8 cellular contexts compared by ENCODE assay signal in genomic region chr2:234679766-234680687, GRCh38.
DNase-seq lines count a peak whose midpoint lies in the region; ATAC-seq and TF ChIP-seq lines count a peak whose summit lies in the region.

No MANE protein-coding gene starts in this region.

- TF ChIP-seq CTCF in cardiac fibroblast (IDR thresholded peaks at IDR 0.05; ENCODE audit: low read depth, low read length) (no peak), kidney epithelial cell (IDR thresholded peaks at IDR 0.05; ENCODE audit: insufficient read depth, low read length, poor library complexity, severe bottlenecking) (no peak)

- DNase-seq in HT-29 (ENCODE audit: low spot score): peak; percentile 59
- peak; percentile 92 for DNase-seq in cardiac fibroblast (ENCODE audit: low read depth in 2 of 2)
- peak; percentile 92 for DNase-seq in kidney epithelial cell (ENCODE audit: low read depth)
- peak; percentile 96 for DNase-seq in stromal cell of bone marrow (ENCODE audit: low read depth)
- DNase-seq in HPDE6-E6E7 (ENCODE audit: extremely low spot score): no peak
- DNase-seq in DMS153 (lab: John Stamatoyannopoulos, UW): no peak

- no peak for ATAC-seq in GM19023 (IDR thresholded peaks at IDR 0.05; ENCODE audit: unreplicated experiment)
- ATAC-seq in HG03045 (IDR thresholded peaks at IDR 0.05; ENCODE audit: unreplicated experiment): no peak

- no peaks in the 10 kb centered on the region for H3K36me3 ChIP-seq in kidney epithelial cell (ENCODE audit: control insufficient read depth, insufficient read depth, low read length)

- no peaks in the 10 kb centered on the region for H3K27me3 ChIP-seq in kidney epithelial cell (ENCODE audit: control insufficient read depth, insufficient read depth, low read length)

- H3K4me3 ChIP-seq in cardiac fibroblast (replicated peaks in 1 of 2; ENCODE audit: low read depth in 2 of 2, low read length in 2 of 2): no peak overlapping the region
- H3K4me3 ChIP-seq in kidney epithelial cell (ENCODE audit: low read depth, low read length): no peak overlapping the region

Comparison
In these comparisons a context has a peak if more than half of its experiments do, and no peak if none do; other contexts are left out.
1. DNase-seq: peak in HT-29 (single experiment), cardiac fibroblast (2 of 2), kidney epithelial cell (single experiment) and stromal cell of bone marrow (single experiment); none in HPDE6-E6E7 (single experiment) and DMS153 (single experiment).